12 cellular contexts compared by ENCODE assay signal in genomic region chr10:63431962-63432797, GRCh38. TPM values are rescaled to one million over a fixed set of nuclear protein-coding genes. Genes with fewer than 3 reads are reported as not detected.
A peak's percentile ranks its signal among the peaks of the same experiment; 100 is the strongest.
DNase-seq lines count a peak whose midpoint lies in the region; ATAC-seq, FAIRE-seq and TF ChIP-seq lines count a peak whose summit lies in the region.
"Had no signal": no experiment of that assay in that cellular context is flagged by ENCODE, and none has a peak within 500 bp of the region (broad histone marks: within the 10 kb centered on the region; RNA-seq: fewer than 3 reads in every experiment).

No MANE protein-coding gene starts in this region.

- no peaks in the 10 kb centered on the region for H3K9me3 ChIP-seq in H1 (ENCODE audit: insufficient read depth in 2 of 2, low read depth in 1 of 2, low read length in 1 of 2)

- H3K36me3 ChIP-seq in H1 (ENCODE audit: control insufficient read depth in 2 of 4, insufficient read depth in 4 of 4, low read length in 3 of 4): no peaks in the 10 kb centered on the region

- H3K4me1 ChIP-seq in H1 (replicated peaks in 1 of 4; ENCODE audit: control insufficient read depth in 3 of 4, insufficient read depth in 4 of 4, low read length in 3 of 4): peaks cover 0 to 22% (median 9%) of the 10 kb centered on the region in 4 experiments; a peak in 4 of 7 replicates

- peak overlapping the region; percentile 45; the same call in 1 of the 2 replicates for H2BK12ac ChIP-seq in H1 (ENCODE audit: low read depth, low read length)

- H3K79me2 ChIP-seq in H1 (ENCODE audit: control insufficient read depth in 1 of 2, insufficient read depth in 2 of 2, low read length in 2 of 2): peaks cover 8 to 96% of the 10 kb centered on the region in 2 experiments

- H3K4me3 Mint-ChIP-seq in stimulated activated naive CD8-positive, alpha-beta T cell treated with anti-CD3 and anti-CD28 coated beads, Interleukin-15, amount 100 ng/mL, for 72 hours: no peak overlapping the region
- H3K4me3 Mint-ChIP-seq in immature natural killer cell: no peak overlapping the region
- H3K4me3 Mint-ChIP-seq: dendritic cell treated with granulocyte-macrophage colony-stimulating factor and Interleukin-4, amounts not matched to agents 40 ng/mL and 50 ng/mL, for 4 days had no signal

- no peak overlapping the region for H3K18ac ChIP-seq in H1 (ENCODE audit: extremely low read depth, low read length)

- H4K8ac ChIP-seq in H1 (ENCODE audit: extremely low read depth, insufficient read depth, low read length): no peak overlapping the region

- H3K23me2 ChIP-seq in H1 (ENCODE audit: low read depth, low read length): no peaks in the 10 kb centered on the region

- H4K91ac ChIP-seq in H1 (replicated peaks; ENCODE audit: insufficient read length, low read length): no peak overlapping the region

- no peak overlapping the region for H2BK15ac ChIP-seq in H1 (ENCODE audit: low read length)

- H3K27ac ChIP-seq in H1 (ENCODE audit: low read depth, low read length): no peak overlapping the region

- peak overlapping the region; percentile 28 to 61 for H3K27ac Mint-ChIP-seq in activated naive CD4-positive, alpha-beta T cell treated with anti-CD3 and anti-CD28 coated beads, Interleukin-2, amount 50 U/mL, for 72 hours
- H3K27ac Mint-ChIP-seq in stimulated activated naive CD8-positive, alpha-beta T cell treated with anti-CD3 and anti-CD28 coated beads, Interleukin-15, amount 100 ng/mL, for 72 hours: peak overlapping the region; percentile 34 to 64
- no peak overlapping the region for H3K27ac Mint-ChIP-seq in immature natural killer cell
- H3K27ac Mint-ChIP-seq: dendritic cell treated with granulocyte-macrophage colony-stimulating factor and Interleukin-4, amounts not matched to agents 40 ng/mL and 50 ng/mL, for 4 days had no signal

- TF ChIP-seq POLR2A in H1 (IDR thresholded peaks at IDR 0.05; ENCODE audit: control extremely low read depth in 1 of 2, low read depth in 2 of 2, low read length in 2 of 2): no peak

- H4K20me1 ChIP-seq in H1 (replicated peaks in 1 of 2; ENCODE audit: control insufficient read depth in 1 of 2, insufficient read depth in 2 of 2, low read length in 2 of 2): peaks cover 0 to 2% of the 10 kb centered on the region in 2 experiments

- no peak overlapping the region for H3K4ac ChIP-seq in H1 (replicated peaks; ENCODE audit: insufficient read length, low read depth, low read length)

- no peak overlapping the region for H3K23ac ChIP-seq in H1 (ENCODE audit: insufficient read length)

- H3K9me3 Mint-ChIP-seq in activated naive CD4-positive, alpha-beta T cell treated with anti-CD3 and anti-CD28 coated beads, Interleukin-2, amount 50 U/mL, for 72 hours: peaks cover 0 to 4% of the 10 kb centered on the region in 2 donors
- H3K9me3 Mint-ChIP-seq in stimulated activated naive CD8-positive, alpha-beta T cell treated with anti-CD3 and anti-CD28 coated beads, Interleukin-15, amount 100 ng/mL, for 72 hours: no peaks in the 10 kb centered on the region
- no peaks in the 10 kb centered on the region for H3K9me3 Mint-ChIP-seq in immature natural killer cell
- H3K9me3 Mint-ChIP-seq: dendritic cell treated with granulocyte-macrophage colony-stimulating factor and Interleukin-4, amounts not matched to agents 40 ng/mL and 50 ng/mL, for 4 days had no signal

- CTCF ChIA-PET in H1 (lab: Charles Lee; ENCODE audit: partially characterized antibody): interaction anchor here (0.6 to 1.3 kb wide), 4 partner anchors 27 to 940 kb away, joined by 3 read pairs; no protein-coding TSS in a partner anchor

- no peak for TF ChIP-seq EP300 in H1 (IDR thresholded peaks at IDR 0.05; ENCODE audit: borderline replicate concordance in 1 of 2, low read depth in 2 of 2, low read length in 2 of 2)

- H3K4me2 ChIP-seq in H1 (ENCODE audit: insufficient read depth in 1 of 2, low read depth in 2 of 2, low read length in 2 of 2): no peak overlapping the region

- H2AFZ ChIP-seq in H1 (ENCODE audit: low read length): no peak overlapping the region

- no peaks in the 10 kb centered on the region for H3K27me3 Mint-ChIP-seq in stimulated activated naive CD8-positive, alpha-beta T cell treated with anti-CD3 and anti-CD28 coated beads, Interleukin-15, amount 100 ng/mL, for 72 hours
- no peaks in the 10 kb centered on the region for H3K27me3 Mint-ChIP-seq in immature natural killer cell (ENCODE audit: low read depth in 3 of 3)
- H3K27me3 Mint-ChIP-seq: dendritic cell treated with granulocyte-macrophage colony-stimulating factor and Interleukin-4, amounts not matched to agents 40 ng/mL and 50 ng/mL, for 4 days had no signal

- 0 out of 2 replicates have a peak, but pooled peaks cover 3% of the 10 kb centered on the region for H3K79me1 ChIP-seq in H1 (ENCODE audit: low read depth, low read length)

- H2BK120ac ChIP-seq in H1 (replicated peaks; ENCODE audit: low read depth, low read length): no peak overlapping the region

- no peak for TF ChIP-seq CTCF in H1 (IDR thresholded peaks at IDR 0.05; ENCODE audit: control extremely low read depth in 1 of 3, insufficient read depth in 1 of 3, low read depth in 1 of 3, low read length in 3 of 3)

- no peaks in the 10 kb centered on the region for H3K27me3 ChIP-seq in H1 (replicated peaks in 1 of 4; ENCODE audit: control insufficient read depth in 3 of 4, extremely low read depth in 1 of 4, insufficient read depth in 3 of 4, low read length in 3 of 4)

- H3K14ac ChIP-seq in H1 (ENCODE audit: insufficient read length): no peak overlapping the region

- H2BK5ac ChIP-seq in H1 (ENCODE audit: low read depth, low read length): no peak overlapping the region

- peak; percentile 78 to 94 for ATAC-seq in activated naive CD4-positive, alpha-beta T cell treated with anti-CD3 and anti-CD28 coated beads, Interleukin-2, amount 50 U/mL, for 72 hours
- ATAC-seq in HG03558 (IDR thresholded peaks at IDR 0.05; ENCODE audit: extremely low read depth, unreplicated experiment): peak; percentile 58
- peak; percentile 86 for ATAC-seq in stimulated activated naive CD8-positive, alpha-beta T cell treated with anti-CD3 and anti-CD28 coated beads, Interleukin-15, amount 100 ng/mL, for 72 hours

- peaks cover 27% of the 10 kb centered on the region for H3K4me1 Mint-ChIP-seq in stimulated activated naive CD8-positive, alpha-beta T cell treated with anti-CD3 and anti-CD28 coated beads, Interleukin-15, amount 100 ng/mL, for 72 hours
- peaks cover 7 to 20% of the 10 kb centered on the region in 2 donors for H3K4me1 Mint-ChIP-seq in immature natural killer cell

- POLR2A ChIA-PET in H1 (lab: Charles Lee; ENCODE audit: partially characterized antibody): interaction anchor here (1.1 kb wide), 1 partner anchor 171 kb away, joined by 3 read pairs; no protein-coding TSS in a partner anchor

- no peak overlapping the region for H3K9ac ChIP-seq in H1 (replicated peaks in 1 of 4; ENCODE audit: extremely low read depth in 1 of 4, low read depth in 3 of 4, low read length in 3 of 4)

- DNase-seq in activated naive CD4-positive, alpha-beta T cell treated with anti-CD3 and anti-CD28 coated beads, Interleukin-2, amount 50 U/mL, for 72 hours (ENCODE audit: low spot score in 2 of 2): no peak
- no peak for DNase-seq in activated naive CD4-positive, alpha-beta T cell treated with Interleukin-2 at 50 U/mL for 16 hours
- DNase-seq in H1 (ENCODE audit: low read depth in 1 of 2, low spot score in 2 of 2) (no peak), OCI-M2 (lab: John Stamatoyannopoulos, UW; ENCODE audit: unreplicated experiment) (no peak), immature natural killer cell (no peak), SHP77 treated with DMSO at 0.1 percent for 48 hours (lab: John Stamatoyannopoulos, UW) (no peak)
- peak in 1 of 2 donors; percentile 30 for DNase-seq in stimulated activated naive CD8-positive, alpha-beta T cell treated with anti-CD3 and anti-CD28 coated beads, Interleukin-15, amount 100 ng/mL, for 72 hours
- DNase-seq: NCI-H1105, OCI-M1 had no signal

- peaks cover 0 to 12% of the 10 kb centered on the region in 2 donors for H3K36me3 Mint-ChIP-seq in activated naive CD4-positive, alpha-beta T cell treated with anti-CD3 and anti-CD28 coated beads, Interleukin-2, amount 50 U/mL, for 72 hours
- H3K36me3 Mint-ChIP-seq in immature natural killer cell: peaks cover 0 to 7% (median 0%) of the 10 kb centered on the region in 3 donors

- 92% methylated on average over 5 of the region's 5 CpGs; no CpG with 5 or more reads in 1 of the 2 experiments for WGBS in H1 (ENCODE audit: extremely low coverage in 1 of 2, insufficient coverage in 1 of 2, insufficient read length in 1 of 2, insufficient replicate concordance in 2 of 2, low coverage in 1 of 2, low lambda C conversion rate in 2 of 2, missing lambda C conversion rate in 1 of 2), 2 experiments

- no peak for TF ChIP-seq RAD21 in H1 (IDR thresholded peaks at IDR 0.05 in 1 of 2, conservative IDR thresholded peaks at IDR 0.05 in 1 of 2; ENCODE audit: low read depth in 2 of 2, low read length in 2 of 2)

- no peak overlapping the region for H3K56ac ChIP-seq in H1 (replicated peaks; ENCODE audit: insufficient read length, low read depth, low read length)

- no peak for FAIRE-seq in H1 (lab: Jason Lieb, UNC)
- FAIRE-seq: GM18507 had no signal

- no peak overlapping the region for H3K4me3 ChIP-seq in H1 (ENCODE audit: extremely low read depth in 1 of 4, insufficient read depth in 2 of 4, low read depth in 3 of 4, low read length in 4 of 4)

- no peak overlapping the region for H4K5ac ChIP-seq in H1 (ENCODE audit: insufficient read length, low read depth, low read length)

- 0 out of 2 replicates have a peak overlapping the region, but pooled peaks have one; percentile 16 for H2AK5ac ChIP-seq in H1 (ENCODE audit: low read depth, low read length)

- H2BK20ac ChIP-seq in H1 (ENCODE audit: low read length): no peak overlapping the region

TF ChIP-seq in H1, 55 proteins besides CTCF, POLR2A, EP300 and RAD21 (continues in another document):
- TF ChIP-seq, protein P1, sequence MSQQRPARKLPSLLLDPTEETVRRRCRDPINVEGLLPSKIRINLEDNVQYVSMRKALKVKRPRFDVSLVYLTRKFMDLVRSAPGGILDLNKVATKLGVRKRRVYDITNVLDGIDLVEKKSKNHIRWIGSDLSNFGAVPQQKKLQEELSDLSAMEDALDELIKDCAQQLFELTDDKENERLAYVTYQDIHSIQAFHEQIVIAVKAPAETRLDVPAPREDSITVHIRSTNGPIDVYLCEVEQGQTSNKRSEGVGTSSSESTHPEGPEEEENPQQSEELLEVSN (IDR thresholded peaks at IDR 0.05): no peak

RNA-seq across cellular contexts. Expression of gene JMJD1C, which starts 33.6 kb away (rescaled TPM):
- 10 to 100 TPM; 62.5 to 68.7 TPM for total RNA-seq in activated naive CD4-positive, alpha-beta T cell treated with anti-CD3 and anti-CD28 coated beads, Interleukin-2, amount 50 U/mL, for 72 hours
- total RNA-seq in H1 (2021; fragmentation: NEBNext Ultra II Directional; extraction: Animal tissue kit (Norgen Biotek cat#: 25700)): 208 and 210 TPM in 2 replicates
- polyA plus RNA-seq in H1 (2011; rRNA removed) (39.2 and 54.5 TPM in 2 replicates), immature natural killer cell (10 to 100 TPM; 13.4 to 37.4 (median 16.0) TPM)
- polyA plus RNA-seq in H1 (2011; cell fraction: cytosol; rRNA removed): 70.2 TPM
- 85.1 TPM for polyA plus RNA-seq in H1 (2011; cell fraction: nucleus; rRNA removed)
- 40.3 to 94.5 TPM (median 62.6 TPM) in 4 replicates for polyA plus RNA-seq in H1 (2012, experiment 1 of 2)
- polyA plus RNA-seq in H1 (2012, experiment 2 of 2): 8.6 TPM
- 141 TPM for polyA plus RNA-seq in H1 (2013, experiment 1 of 2)
- 130 TPM for polyA plus RNA-seq in H1 (2013, experiment 2 of 2)
- polyA minus RNA-seq in H1 (2011; rRNA and poly(A)+ RNA removed): 505 and 669 TPM in 2 replicates
- polyA minus RNA-seq in H1 (2011; cell fraction: cytosol; rRNA and poly(A)+ RNA removed): 116 TPM
- 616 TPM for polyA minus RNA-seq in H1 (2011; cell fraction: nucleus; rRNA and poly(A)+ RNA removed)

Comparison
In these comparisons a context has a peak if more than half of its experiments do, and no peak if none do; other contexts are left out.
1. H3K27ac Mint-ChIP-seq: peak in activated naive CD4-positive, alpha-beta T cell treated with anti-CD3 and anti-CD28 coated beads, Interleukin-2, amount 50 U/mL, for 72 hours (2 of 2) and stimulated activated naive CD8-positive, alpha-beta T cell treated with anti-CD3 and anti-CD28 coated beads, Interleukin-15, amount 100 ng/mL, for 72 hours (2 of 2); none in immature natural killer cell (0 of 6).
2. Peak in every context shown above with its lines, with median percentiles within 50 percentile points of each other: ATAC-seq.